ENCODE assay signal across 1 cellular context in the genomic region with DNA sequence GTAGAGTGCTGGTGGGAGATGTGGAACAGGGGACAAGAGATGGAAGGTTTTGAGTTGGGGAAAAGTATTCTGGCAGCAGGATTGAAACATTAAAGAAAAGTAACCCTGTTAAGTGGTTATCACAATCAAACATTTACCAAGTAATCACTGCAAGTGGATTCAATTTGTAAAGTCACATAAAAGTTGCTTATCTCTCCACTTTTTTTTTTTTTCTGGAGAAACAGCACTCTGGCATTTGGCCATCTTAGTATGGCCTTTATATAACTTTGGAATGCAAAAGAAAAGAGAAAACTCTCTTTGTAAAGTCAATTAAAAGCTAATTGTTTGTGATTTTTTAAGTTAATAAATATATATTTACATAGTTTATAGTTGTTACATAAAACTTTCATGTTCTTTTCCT.
TF ChIP-seq lines count a peak whose summit lies in the region.

No MANE protein-coding gene starts in this region.

TF ChIP-seq in IMR-90, 13 proteins besides CTCF, POLR2A, EP300 and RAD21 (continued from another document):
- TF ChIP-seq, protein P1, sequence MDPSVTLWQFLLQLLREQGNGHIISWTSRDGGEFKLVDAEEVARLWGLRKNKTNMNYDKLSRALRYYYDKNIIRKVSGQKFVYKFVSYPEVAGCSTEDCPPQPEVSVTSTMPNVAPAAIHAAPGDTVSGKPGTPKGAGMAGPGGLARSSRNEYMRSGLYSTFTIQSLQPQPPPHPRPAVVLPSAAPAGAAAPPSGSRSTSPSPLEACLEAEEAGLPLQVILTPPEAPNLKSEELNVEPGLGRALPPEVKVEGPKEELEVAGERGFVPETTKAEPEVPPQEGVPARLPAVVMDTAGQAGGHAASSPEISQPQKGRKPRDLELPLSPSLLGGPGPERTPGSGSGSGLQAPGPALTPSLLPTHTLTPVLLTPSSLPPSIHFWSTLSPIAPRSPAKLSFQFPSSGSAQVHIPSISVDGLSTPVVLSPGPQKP (IDR thresholded peaks at IDR 0.05; ENCODE audit: borderline replicate concordance, low read depth, low read length) = no peak
- TF ChIP-seq NFE2L2 (IDR thresholded peaks at IDR 0.05; ENCODE audit: low read depth, low read length) = no peak
- no peak for TF ChIP-seq RCOR1 (IDR thresholded peaks at IDR 0.05; ENCODE audit: insufficient replicate concordance, low read length)
- TF ChIP-seq FOS (IDR thresholded peaks at IDR 0.05; ENCODE audit: low read depth, low read length) = no peak
- no peak for TF ChIP-seq BHLHE40 (IDR thresholded peaks at IDR 0.05; ENCODE audit: low read depth, low read length)
